In genomic region chr16:4693956-4694663, GRCh38 we compare ENCODE assay signal across 8 cellular contexts. TPM values are rescaled to one million over a fixed set of nuclear protein-coding genes. Genes with fewer than 3 reads are reported as not detected.
DNase-seq lines count a peak whose midpoint lies in the region; ATAC-seq and TF ChIP-seq lines count a peak whose summit lies in the region.

No MANE protein-coding gene starts in this region.

- intact Hi-C loops in colonic mucosa (cut with DNase I), result no loop called here

- peak; percentile 4 for ATAC-seq in HG03135 (IDR thresholded peaks at IDR 0.05; ENCODE audit: unreplicated experiment)

- DNase-seq in GM13977 (ENCODE audit: low spot score) (peak; percentile 89), colonic mucosa (peak; percentile 60), left kidney (ENCODE audit: low read depth, low spot score) (peak; percentile 96), NCI-H1694 (lab: John Stamatoyannopoulos, UW) (no peak), occipital lobe (lab: John Stamatoyannopoulos, UW) (no peak)
- peak; percentile 23 for DNase-seq in stimulated activated CD8-positive, alpha-beta memory T cell treated with anti-CD3 and anti-CD28 coated beads, Interleukin-4, amount 100 ng/mL, for 24 hours (ENCODE audit: low read depth)

- H3K36me3 ChIP-seq in colonic mucosa, result peaks cover 6% of the 10 kb centered on the region

- peak overlapping the region; percentile 72 for H3K4me3 ChIP-seq in colonic mucosa

- H3K27ac ChIP-seq in VCaP (peak overlapping the region; percentile 88), colonic mucosa (peak overlapping the region; percentile 81)

- TF ChIP-seq CTCF in GM13977 (IDR thresholded peaks at IDR 0.05; ENCODE audit: extremely low read depth, insufficient read depth, missing control alignments) (no peak), VCaP (conservative IDR thresholded peaks at IDR 0.05) (no peak), colonic mucosa (IDR thresholded peaks at IDR 0.05) (no peak)

- H3K4me1 ChIP-seq in colonic mucosa, result peaks cover 5% of the 10 kb centered on the region

- no peaks in the 10 kb centered on the region for H3K27me3 ChIP-seq in colonic mucosa

- no peaks in the 10 kb centered on the region for H3K9me3 ChIP-seq in colonic mucosa

- in situ Hi-C loops in GM13977 (cut with MboI; ENCODE audit: low pct_unique_long_range_greater_than_20kb, low sequenced_read_pairs, unreplicated experiment), result no loop called here

- H3K9ac ChIP-seq in colonic mucosa (ENCODE audit: low read depth in 2 of 2, low read length in 2 of 2), result peak overlapping the region; percentile 84 to 98

RNA-seq across cellular contexts. Expression of gene NUDT16L1, which starts 0.7 kb away (rescaled TPM):
- total RNA-seq in colonic mucosa (10 to 100 TPM; 50.7 to 80.1 TPM), occipital lobe (33.4 TPM)

RNA-seq across cellular contexts. Expression of gene ANKS3, which starts 40.0 kb away (rescaled TPM):
- total RNA-seq in colonic mucosa, result 10 to 100 TPM; 10.1 to 23.2 TPM
- 19.8 TPM for total RNA-seq in occipital lobe

RNA-seq across cellular contexts. Expression of gene DNAAF8, which starts 40.2 kb away (rescaled TPM):
- under 1 TPM; 0.61 to 0.69 TPM for total RNA-seq in colonic mucosa
- total RNA-seq in occipital lobe, result 0.62 TPM

Comparison
In these comparisons a context has a peak if more than half of its experiments do, and no peak if none do; other contexts are left out.
1. DNase-seq: peak in GM13977 (single experiment), colonic mucosa (single experiment), left kidney (single experiment) and stimulated activated CD8-positive, alpha-beta memory T cell treated with anti-CD3 and anti-CD28 coated beads, Interleukin-4, amount 100 ng/mL, for 24 hours (single experiment); none in NCI-H1694 (single experiment) and occipital lobe (single experiment).